Comparison of ENCODE assay signal across 18 cellular contexts in the genomic region with DNA sequence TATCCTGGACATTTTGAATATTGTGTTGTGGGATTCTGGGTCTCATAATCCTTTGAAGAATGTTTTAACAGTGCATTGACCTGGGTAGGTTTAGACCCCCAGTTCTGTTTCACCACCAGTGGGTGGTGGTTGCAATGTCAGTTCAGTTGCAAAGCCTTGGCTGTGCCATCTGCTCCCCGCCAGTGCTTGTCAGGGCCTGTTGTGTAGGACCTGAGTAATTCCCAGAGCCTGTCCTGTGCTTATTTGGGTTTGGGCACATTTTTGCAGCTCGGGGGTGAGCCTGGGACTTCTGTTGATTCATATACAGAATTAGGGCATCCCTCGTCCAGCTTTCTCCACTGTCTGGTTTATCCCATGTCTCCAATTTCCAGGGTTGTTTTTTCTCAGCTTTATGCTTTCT. TPM values are rescaled to one million over a fixed set of nuclear protein-coding genes. Genes with fewer than 3 reads are reported as not detected.
DNase-seq lines count a peak whose midpoint lies in the region; ATAC-seq and TF ChIP-seq lines count a peak whose summit lies in the region.
"Had no signal": no experiment of that assay in that cellular context is flagged by ENCODE, and none has a peak within 500 bp of the region (broad histone marks: within the 10 kb centered on the region; RNA-seq: fewer than 3 reads in every experiment).

No MANE protein-coding gene starts in this region.

- H3K4me1 ChIP-seq in GM23338 (ENCODE audit: insufficient read depth) (peaks cover 35% of the 10 kb centered on the region), left ventricle myocardium inferior (peaks cover 10% of the 10 kb centered on the region)
- H3K4me1 ChIP-seq: Caco-2 had no signal

- H3K9me3 Mint-ChIP-seq in GM23338 (no peaks in the 10 kb centered on the region), endothelial cell (ENCODE audit: unreplicated experiment) (no peaks in the 10 kb centered on the region)

- TF ChIP-seq CTCF in GM23338 (conservative IDR thresholded peaks at IDR 0.05; ENCODE audit: low read depth in 2 of 2) = no peak
- TF ChIP-seq CTCF in endothelial cell (IDR thresholded peaks at IDR 0.05; ENCODE audit: unreplicated experiment) = no peak
- TF ChIP-seq CTCF in left ventricle myocardium inferior (IDR thresholded peaks at IDR 0.05; ENCODE audit: borderline replicate concordance) = no peak

- peaks cover 5% of the 10 kb centered on the region; the same call in 1 of the 2 replicates for H4K20me1 ChIP-seq in GM23338 (replicated peaks; ENCODE audit: insufficient read depth)

- H3K27me3 Mint-ChIP-seq in GM23338 (ENCODE audit: insufficient read depth, low read depth, poor library complexity) (no peaks in the 10 kb centered on the region), endothelial cell (ENCODE audit: unreplicated experiment) (peaks cover 1% of the 10 kb centered on the region)
- H3K27me3 Mint-ChIP-seq: CD4-positive, alpha-beta memory T cell had no signal

- H3K4me3 Mint-ChIP-seq in GM23338 (no peak overlapping the region), endothelial cell (ENCODE audit: unreplicated experiment) (no peak overlapping the region)
- H3K4me3 Mint-ChIP-seq: H9 had no signal

- H3K9me2 ChIP-seq in GM23338 (ENCODE audit: insufficient read depth) = no peaks in the 10 kb centered on the region

- ATAC-seq in GM23338 (peak; percentile 21; the same call in 1 of the 3 replicates), GM21528 (IDR thresholded peaks at IDR 0.05; ENCODE audit: low FRiP score, unreplicated experiment) (no peak), GM21576 (IDR thresholded peaks at IDR 0.05; ENCODE audit: unreplicated experiment) (no peak)
- ATAC-seq: Right ventricle myocardium inferior had no signal

- H3K4me3 ChIP-seq in GM23338 = no peak overlapping the region
- H3K4me3 ChIP-seq in left ventricle myocardium inferior = no peak overlapping the region

- H3K36me3 Mint-ChIP-seq in GM23338 (ENCODE audit: low read depth) = peaks cover 16% of the 10 kb centered on the region
- H3K36me3 Mint-ChIP-seq in endothelial cell (ENCODE audit: low read depth, unreplicated experiment) = peaks cover 4% of the 10 kb centered on the region

- H3K27ac Mint-ChIP-seq in GM23338 (peak overlapping the region; percentile 11; the same call in 1 of the 2 replicates), endothelial cell (ENCODE audit: unreplicated experiment) (peak overlapping the region; percentile 90)

- no peaks in the 10 kb centered on the region for H3K36me3 ChIP-seq in GM23338 (ENCODE audit: insufficient read depth)
- H3K36me3 ChIP-seq in left ventricle myocardium inferior = peaks cover 18% of the 10 kb centered on the region

- H3F3A ChIP-seq in GM23338 (replicated peaks; ENCODE audit: low read depth) = no peaks in the 10 kb centered on the region

- DNase-seq in GM23338 (ENCODE audit: low spot score) (no peak), NCI-H2171 treated with DMSO at 0.1 percent for 48 hours (lab: John Stamatoyannopoulos, UW) (peak; percentile 40), endothelial cell (ENCODE audit: low spot score) (no peak), left ventricle myocardium inferior (no peak), DMS153 treated with DMSO at 0.1 percent for 48 hours (lab: John Stamatoyannopoulos, UW; ENCODE audit: unreplicated experiment) (no peak)
- DNase-seq: Caco-2; CD4-positive, alpha-beta memory T cell; DMS153; H9; NCI-H1092; NCI-H1436; NCI-H2029; NCI-H446; NCI-H526; OCI-M1 had no signal

- H3K27me3 ChIP-seq in GM23338 (ENCODE audit: insufficient read depth) (no peaks in the 10 kb centered on the region), left ventricle myocardium inferior (ENCODE audit: low read depth) (no peaks in the 10 kb centered on the region)

- H3K4me1 Mint-ChIP-seq in GM23338 (peaks cover 28% of the 10 kb centered on the region), endothelial cell (ENCODE audit: unreplicated experiment) (peaks cover 35% of the 10 kb centered on the region)

- H3K79me2 ChIP-seq in GM23338 (replicated peaks; ENCODE audit: insufficient read depth) = peaks cover 79% of the 10 kb centered on the region

- intact Hi-C loops in left ventricle myocardium inferior (cut with micrococcal nuclease) = no loop called here

- no peak overlapping the region for H2AFZ ChIP-seq in GM23338

- H3K9me3 ChIP-seq in left ventricle myocardium inferior (replicated peaks) = peaks cover 15% of the 10 kb centered on the region
- H3K9me3 ChIP-seq: Caco-2 had no signal

- H3K4me2 ChIP-seq in GM23338 = peak overlapping the region; percentile 15; the same call in 1 of the 2 replicates

- H3K27ac ChIP-seq in GM23338 (ENCODE audit: low read depth) (no peak overlapping the region), left ventricle myocardium inferior (replicated peaks) (no peak overlapping the region)

TF ChIP-seq in GM23338, 12 proteins besides CTCF, POLR2A, EP300 and RAD21 (continues in another document):
- TF ChIP-seq POLR2AphosphoS5 (IDR thresholded peaks at IDR 0.05; ENCODE audit: low read depth) (no peak), STAT1 (IDR thresholded peaks at IDR 0.05; ENCODE audit: unreplicated experiment) (no peak), JUNB (IDR thresholded peaks at IDR 0.05; ENCODE audit: unreplicated experiment) (no peak), ZNF331 (CRISPR knock-in tag; IDR thresholded peaks at IDR 0.05; ENCODE audit: low read depth) (no peak), NANOG (IDR thresholded peaks at IDR 0.05; ENCODE audit: borderline replicate concordance) (no peak), ETS1 (IDR thresholded peaks at IDR 0.05) (no peak), EZH2 (IDR thresholded peaks at IDR 0.05; ENCODE audit: low read depth, unreplicated experiment) (no peak), ZNF114 (CRISPR knock-in tag; IDR thresholded peaks at IDR 0.05) (no peak)

RNA-seq across cellular contexts. Expression of gene ATP9B, which starts 24.8 kb away (rescaled TPM):
- total RNA-seq in GM23338 (2014; rRNA removed; shearing (Covaris generic)) = 25.6 and 29.7 TPM in 2 replicates
- 12.1 and 14.2 TPM in 2 replicates for polyA plus RNA-seq in GM23338 (2016; fragmentation: Nextera tagmentation; extraction: Ambion mirVana)
- total RNA-seq in endothelial cell (ENCODE audit: unreplicated experiment) (37.3 TPM), left ventricle myocardium inferior (12.6 TPM)
